In genomic region chr6:42888201-42888600, GRCh38 we compare ENCODE assay signal across 1 cellular context.
A peak's percentile ranks its signal among the peaks of the same experiment; 100 is the strongest.
TF ChIP-seq lines count a peak whose summit lies in the region.

No MANE protein-coding gene starts in this region.

TF ChIP-seq in HepG2, 621 proteins besides CTCF, POLR2A, EP300 and RAD21:
- 0 out of 2 replicates have a peak, but pooled peaks have one; percentile 1 for TF ChIP-seq POLR2G (IDR thresholded peaks at IDR 0.05; ENCODE audit: low read depth, low read length)
TF ChIP-seq in HepG2: peak in this region for 1; not testable (repeated sequence) for 620.
